In the genomic region with DNA sequence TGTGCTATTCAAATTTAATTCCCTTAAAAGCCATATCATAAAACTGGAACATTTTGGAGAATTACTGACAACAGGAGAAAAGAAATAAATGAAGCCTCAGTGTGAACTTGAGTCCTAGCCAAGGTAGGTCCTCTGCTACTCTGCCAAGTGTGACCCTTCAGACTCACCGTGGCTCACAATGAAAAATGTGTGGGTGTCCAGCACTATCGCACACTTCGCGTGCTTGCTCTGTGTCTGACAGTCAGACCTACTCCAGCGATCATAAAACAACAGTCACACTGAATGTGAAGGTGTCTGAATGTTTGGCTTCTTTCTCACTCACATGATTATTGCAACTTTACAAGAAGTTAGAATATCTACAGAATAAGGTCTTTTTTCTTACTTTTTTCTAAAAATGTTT, we compare ENCODE assay signal across 15 cellular contexts.
DNase-seq lines count a peak whose midpoint lies in the region; ATAC-seq and TF ChIP-seq lines count a peak whose summit lies in the region.
"Had no signal": no experiment of that assay in that cellular context is flagged by ENCODE, and none has a peak within 500 bp of the region (broad histone marks: within the 10 kb centered on the region; RNA-seq: fewer than 3 reads in every experiment).

No MANE protein-coding gene starts in this region.

- H3K4me3 ChIP-seq in Loucy (ENCODE audit: low read length, poor library complexity, severe bottlenecking) (no peak overlapping the region), heart right ventricle (no peak overlapping the region)
- H3K4me3 ChIP-seq: right lobe of liver had no signal

- H3K79me2 ChIP-seq in Loucy (ENCODE audit: insufficient read depth, low read length) = no peaks in the 10 kb centered on the region

- DNase-seq in GM10266 (ENCODE audit: extremely low spot score) = peak; percentile 55
- no peak for DNase-seq in COLO829 (ENCODE audit: low spot score)
- DNase-seq in pons (ENCODE audit: low spot score) = no peak
- no peak for DNase-seq in GF-D8 (lab: John Stamatoyannopoulos, UW)
- no peak for DNase-seq in heart right ventricle
- DNase-seq: activated naive CD8-positive, alpha-beta T cell treated with anti-CD3 and anti-CD28 coated beads, Interleukin-2, amount 10 ng/mL, durations not matched to agents 7 days and 5 days; activated T-cell treated with anti-CD3 and anti-CD28 coated beads, Interleukin-2, amount 50 U/mL, for 48 hours; NCI-H1417 treated with DMSO at 0.1 percent for 48 hours; NCI-H2171; right lobe of liver had no signal

- no peaks in the 10 kb centered on the region for H3K27me3 ChIP-seq in Loucy (ENCODE audit: insufficient read depth, low read length, poor library complexity, severe bottlenecking)
- peaks cover 0 to 7% (median 0%) of the 10 kb centered on the region in 7 donors for H3K27me3 ChIP-seq in heart right ventricle
- H3K27me3 ChIP-seq: right lobe of liver had no signal

- H3K9me3 ChIP-seq in Loucy (ENCODE audit: insufficient read depth, low read depth, low read length) (no peaks in the 10 kb centered on the region), heart right ventricle (no peaks in the 10 kb centered on the region)
- H3K9me3 ChIP-seq: neutrophil, right lobe of liver had no signal

- H3K4me2 ChIP-seq in Loucy (ENCODE audit: low read depth, low read length, poor library complexity, severe bottlenecking) = no peak overlapping the region

- H3K36me3 ChIP-seq in Loucy (ENCODE audit: insufficient read depth, low read length) (no peaks in the 10 kb centered on the region), heart right ventricle (no peaks in the 10 kb centered on the region)
- H3K36me3 ChIP-seq: neutrophil, right lobe of liver had no signal

- 63 to 66% methylated on average over 5 of the region's 5 CpGs for WGBS in heart right ventricle, 2 donors

- H2AFZ ChIP-seq in Loucy (ENCODE audit: low read length) = 0 out of 2 replicates have a peak overlapping the region, but pooled peaks have one; percentile 11

- H3K9ac ChIP-seq in Loucy (ENCODE audit: low read depth, low read length, poor library complexity, severe bottlenecking) = peak overlapping the region; percentile 40

- H3K4me1 ChIP-seq in Loucy (ENCODE audit: insufficient read depth, low read length, poor library complexity, severe bottlenecking) (peaks cover 10% of the 10 kb centered on the region), heart right ventricle (no peaks in the 10 kb centered on the region)
- H3K4me1 ChIP-seq: right lobe of liver had no signal

- H3K27ac ChIP-seq in heart right ventricle = no peak overlapping the region
- H3K27ac ChIP-seq: neutrophil, right lobe of liver had no signal

- intact Hi-C loops in heart right ventricle (cut with DNase I) = no loop called here

- peak; percentile 58 for ATAC-seq in GM19023 (IDR thresholded peaks at IDR 0.05; ENCODE audit: unreplicated experiment)
- ATAC-seq in HG02870 (IDR thresholded peaks at IDR 0.05; ENCODE audit: unreplicated experiment) = peak; percentile 62
- no peak for ATAC-seq in heart right ventricle
- ATAC-seq: activated CD8-positive, alpha-beta T cell treated with anti-CD3 and anti-CD28 coated beads, Interleukin-2, amount 10 ng/mL, durations not matched to agents 7 days and 5 days had no signal

- H3F3A ChIP-seq in Loucy (ENCODE audit: low read depth) = no peaks in the 10 kb centered on the region; the same call in 1 of the 2 replicates

- H3K9me2 ChIP-seq in Loucy (replicated peaks; ENCODE audit: low read depth, low read length) = no peaks in the 10 kb centered on the region

- TF ChIP-seq CTCF in GM10266 (IDR thresholded peaks at IDR 0.05; ENCODE audit: control insufficient read depth, insufficient read depth, low read depth, missing control alignments) (no peak), Loucy (conservative IDR thresholded peaks at IDR 0.05; ENCODE audit: low read length) (no peak), heart right ventricle (IDR thresholded peaks at IDR 0.05) (no peak)

- no peaks in the 10 kb centered on the region for H4K20me1 ChIP-seq in Loucy (ENCODE audit: insufficient read depth, low read length, poor library complexity, severe bottlenecking)

Comparison
In these comparisons a context has a peak if more than half of its experiments do, and no peak if none do; other contexts are left out.
1. ATAC-seq: peak in GM19023 (single experiment) and HG02870 (single experiment); none in heart right ventricle (0 of 8).